8 cellular contexts compared by ENCODE assay signal in genomic region chr5:163437309-163438182, GRCh38.
DNase-seq lines count a peak whose midpoint lies in the region; ATAC-seq lines count a peak whose summit lies in the region.

Gene CCNG1 (plus strand): TSS chr5:163437595. CDS start chr5:163439257, 1,662 bp downstream.

- DNase-seq in NCI-H69 (lab: John Stamatoyannopoulos, UW) (peak; percentile 100), dedifferentiated amniotic fluid mesenchymal stem cell (ENCODE audit: extremely low spot score) (peak; percentile 97), left kidney (ENCODE audit: low read depth, low spot score) (peak; percentile 99)
- DNase-seq in activated CD4-positive, alpha-beta T cell treated with anti-CD3 and anti-CD28 coated beads, Interleukin-2, amount 50 U/mL, for 24 hours (ENCODE audit: low read depth in 1 of 2, low spot score in 1 of 2), result peak; percentile 65 to 89
- peak; percentile 87 to 90 for DNase-seq in stimulated activated CD4-positive, alpha-beta T cell treated with anti-CD3 and anti-CD28 coated beads, Interleukin-2, amount 100 ng/mL, for 24 hours

- peaks cover 0 to 34% (median 24%) of the 10 kb centered on the region in 11 experiments; a peak in 15 of 22 replicates for H4K20me1 ChIP-seq in BLaER1 treated with 17β-estradiol and CSF1 and Interleukin-3, amounts not matched to agents 10 nM and 100 nM

- peak within 1 kb of the TSS; percentile 87 to 96 (median 92) for H3K27ac ChIP-seq in BLaER1 treated with 17β-estradiol and CSF1 and Interleukin-3, amounts not matched to agents 10 nM and 100 nM

- no peaks in the 10 kb centered on the region for H3K27me3 ChIP-seq in BLaER1 treated with 17β-estradiol and CSF1 and Interleukin-3, amounts not matched to agents 10 nM and 100 nM

- H3K36me3 ChIP-seq in BLaER1 treated with 17β-estradiol and CSF1 and Interleukin-3, amounts not matched to agents 10 nM and 100 nM, result peaks cover 25 to 40% (median 34%) of the 10 kb centered on the region in 11 experiments

- H3K4me2 ChIP-seq in BLaER1 treated with 17β-estradiol and CSF1 and Interleukin-3, amounts not matched to agents 10 nM and 100 nM, result peak within 1 kb of the TSS; percentile 76 to 96 (median 83)

- H3K4me3 ChIP-seq in BLaER1 treated with 17β-estradiol and CSF1 and Interleukin-3, amounts not matched to agents 10 nM and 100 nM, result peak within 1 kb of the TSS; percentile 85 to 97 (median 94)

- ATAC-seq in GM19328 (IDR thresholded peaks at IDR 0.05; ENCODE audit: unreplicated experiment) (peak; percentile 96), HG03520 (IDR thresholded peaks at IDR 0.05; ENCODE audit: unreplicated experiment) (peak; percentile 97)

- no peaks in the 10 kb centered on the region for H3K9me3 ChIP-seq in BLaER1 treated with 17β-estradiol and CSF1 and Interleukin-3, amounts not matched to agents 10 nM and 100 nM (replicated peaks in 1 of 11)

- H3K9ac ChIP-seq in BLaER1 treated with 17β-estradiol and CSF1 and Interleukin-3, amounts not matched to agents 10 nM and 100 nM, result peak within 1 kb of the TSS; percentile 94 to 97 (median 95)

- peaks cover 23 to 49% (median 32%) of the 10 kb centered on the region in 10 experiments for H3K4me1 ChIP-seq in BLaER1 treated with 17β-estradiol and CSF1 and Interleukin-3, amounts not matched to agents 10 nM and 100 nM

Comparison
In these comparisons a context has a peak if more than half of its experiments do, and no peak if none do; other contexts are left out.
1. Peak in every context shown above with its lines: DNase-seq, ATAC-seq, H3K4me3 ChIP-seq and H3K27ac ChIP-seq.